ENCODE assay signal across 14 cellular contexts in the genomic region with DNA sequence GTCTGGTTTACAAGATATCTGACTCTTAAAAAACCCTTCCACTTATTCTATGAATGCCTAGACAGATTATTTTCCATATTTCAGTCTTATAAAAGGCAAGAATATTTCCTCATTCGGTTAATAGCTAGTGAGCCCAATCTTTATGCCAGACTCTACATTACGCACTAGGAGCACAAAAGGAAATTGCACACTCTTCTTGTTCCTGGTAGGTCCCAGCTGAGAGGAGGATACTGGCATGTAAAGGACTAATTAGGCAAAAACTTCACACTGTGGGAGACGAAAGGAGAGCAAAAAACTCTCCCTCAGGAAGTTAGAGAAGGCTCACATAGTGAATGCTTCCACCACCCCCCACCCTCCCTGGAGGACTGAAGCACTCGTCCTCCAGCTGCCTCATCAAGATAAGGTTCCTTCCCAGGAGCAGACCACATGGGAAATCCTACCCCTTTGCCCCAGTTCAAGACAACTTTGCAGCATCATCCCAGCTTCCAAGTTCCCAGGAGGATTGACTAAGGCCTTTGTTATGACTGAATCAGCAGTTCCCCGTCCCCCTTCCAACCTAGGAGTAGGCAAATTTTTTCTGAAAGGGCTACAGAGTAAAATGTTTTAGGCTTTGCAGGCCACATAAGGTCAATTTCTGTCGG. TPM values are rescaled to one million over a fixed set of nuclear protein-coding genes. Genes with fewer than 3 reads are reported as not detected.
DNase-seq lines count a peak whose midpoint lies in the region; ATAC-seq and TF ChIP-seq lines count a peak whose summit lies in the region.
"Had no signal": no experiment of that assay in that cellular context is flagged by ENCODE, and none has a peak within 500 bp of the region (broad histone marks: within the 10 kb centered on the region; RNA-seq: fewer than 3 reads in every experiment).

No MANE protein-coding gene starts in this region.

- H3K9me3 Mint-ChIP-seq in mesothelial cell of epicardium, result no peaks in the 10 kb centered on the region
- H3K9me3 Mint-ChIP-seq: activated CD4-positive, alpha-beta memory T cell treated with anti-CD3 and anti-CD28 coated beads, Interleukin-2, amount 10 ng/mL, durations not matched to agents 7 days and 5 days; central memory CD8-positive, alpha-beta T cell had no signal

- H3K9me3 ChIP-seq in A673 (ENCODE audit: low read depth, low read length, poor library complexity, severe bottlenecking), result no peaks in the 10 kb centered on the region
- no peaks in the 10 kb centered on the region for H3K9me3 ChIP-seq in iPS-20b (ENCODE audit: insufficient read depth, low read depth, low read length)
- H3K9me3 ChIP-seq: uterus had no signal

- peak overlapping the region; percentile 64; the same call in 1 of the 2 replicates for H3K9ac ChIP-seq in iPS-20b (ENCODE audit: low read depth, low read length)

- H3K4me3 ChIP-seq in A673 (ENCODE audit: low read depth, low read length, poor library complexity, severe bottlenecking) (no peak overlapping the region), HFF-Myc (replicated peaks; ENCODE audit: low read depth, low read length) (no peak overlapping the region), brain microvascular endothelial cell (ENCODE audit: low read depth, low read length) (no peak overlapping the region), iPS-20b (ENCODE audit: low read length) (peak overlapping the region; percentile 34; the same call in 1 of the 2 replicates)
- H3K4me3 ChIP-seq: uterus had no signal

- CTCF ChIA-PET in A673 (lab: Charles Lee), result no interaction called here

- DNase-seq in A673 (ENCODE audit: low spot score) (peak; percentile 40), HFF-Myc (ENCODE audit: extremely low read depth, low read depth) (peak; percentile 20), brain microvascular endothelial cell (peak; percentile 97), mesothelial cell of epicardium (ENCODE audit: low spot score in 2 of 2, unreplicated experiment in 2 of 2) (no peak)
- DNase-seq in activated CD4-positive, alpha-beta T cell treated with anti-CD3 and anti-CD28 coated beads for 1 hour, result no peak
- DNase-seq: activated CD4-positive, alpha-beta memory T cell treated with anti-CD3 and anti-CD28 coated beads, Interleukin-2, amount 10 ng/mL, durations not matched to agents 7 days and 5 days; C1 segment of cervical spinal cord; left colon; stimulated activated CD4-positive, alpha-beta T cell treated with anti-CD3 and anti-CD28 coated beads, Interleukin-2, amount 100 ng/mL, for 48 hours had no signal

- in situ Hi-C loops in brain microvascular endothelial cell (cut with HindIII; ENCODE audit: low pct_ligation_motif_present, low sequenced_read_pairs), result no loop called here

- H3K27ac ChIP-seq in A673 (ENCODE audit: low read depth, low read length, poor library complexity, severe bottlenecking) (no peak overlapping the region), brain microvascular endothelial cell (peak overlapping the region; percentile 84), iPS-20b (ENCODE audit: low read length) (peak overlapping the region; percentile 19)
- H3K27ac ChIP-seq: uterus had no signal

- intact Hi-C loops in A673 (cut with micrococcal nuclease; ENCODE audit: unreplicated experiment), result no loop called here

- no peak for TF ChIP-seq CTCF in A673 (conservative IDR thresholded peaks at IDR 0.05; ENCODE audit: low read depth, low read length)
- no peak for TF ChIP-seq CTCF in HFF-Myc (IDR thresholded peaks at IDR 0.05; ENCODE audit: low read depth, low read length, missing control alignments)
- TF ChIP-seq CTCF in brain microvascular endothelial cell (IDR thresholded peaks at IDR 0.05; ENCODE audit: low read depth, low read length, missing control alignments), result no peak
- no peak for TF ChIP-seq CTCF in mesothelial cell of epicardium (IDR thresholded peaks at IDR 0.05; ENCODE audit: unreplicated experiment)

- H3K27me3 ChIP-seq in A673 (replicated peaks; ENCODE audit: insufficient read depth, low read depth, low read length, poor library complexity) (no peaks in the 10 kb centered on the region), brain microvascular endothelial cell (replicated peaks) (no peaks in the 10 kb centered on the region), iPS-20b (ENCODE audit: insufficient read depth, low read length) (no peaks in the 10 kb centered on the region)
- H3K27me3 ChIP-seq: uterus had no signal

- no peaks in the 10 kb centered on the region for H3K36me3 ChIP-seq in A673 (ENCODE audit: insufficient read depth, low read length, poor library complexity, severe bottlenecking)
- no peaks in the 10 kb centered on the region for H3K36me3 ChIP-seq in brain microvascular endothelial cell (replicated peaks)
- no peaks in the 10 kb centered on the region for H3K36me3 ChIP-seq in iPS-20b (ENCODE audit: insufficient read depth, low read depth, low read length)
- H3K36me3 ChIP-seq: uterus had no signal

- H3K36me3 Mint-ChIP-seq in mesothelial cell of epicardium, result no peaks in the 10 kb centered on the region

- ATAC-seq in HG03378 (IDR thresholded peaks at IDR 0.05; ENCODE audit: unreplicated experiment) (no peak), HG02981 (IDR thresholded peaks at IDR 0.05; ENCODE audit: unreplicated experiment) (no peak)
- ATAC-seq: left colon had no signal

- H3K4me1 ChIP-seq in A673 (ENCODE audit: insufficient read depth, low read length, poor library complexity, severe bottlenecking), result no peaks in the 10 kb centered on the region
- peaks cover 53% of the 10 kb centered on the region for H3K4me1 ChIP-seq in iPS-20b (ENCODE audit: insufficient read depth, low read length)
- H3K4me1 ChIP-seq: uterus had no signal

- POLR2A ChIA-PET in A673 (lab: Charles Lee; ENCODE audit: low non-redundant PET), result no interaction called here

- H3K27ac Mint-ChIP-seq in mesothelial cell of epicardium, result no peak overlapping the region
- H3K27ac Mint-ChIP-seq: activated CD4-positive, alpha-beta memory T cell treated with anti-CD3 and anti-CD28 coated beads, Interleukin-2, amount 10 ng/mL, durations not matched to agents 7 days and 5 days had no signal

- H3K27me3 Mint-ChIP-seq in mesothelial cell of epicardium (ENCODE audit: low read depth), result no peaks in the 10 kb centered on the region
- H3K27me3 Mint-ChIP-seq: activated CD4-positive, alpha-beta memory T cell treated with anti-CD3 and anti-CD28 coated beads, Interleukin-2, amount 10 ng/mL, durations not matched to agents 7 days and 5 days; central memory CD8-positive, alpha-beta T cell had no signal

- no peak overlapping the region for H3K4me3 Mint-ChIP-seq in mesothelial cell of epicardium
- H3K4me3 Mint-ChIP-seq: activated CD4-positive, alpha-beta memory T cell treated with anti-CD3 and anti-CD28 coated beads, Interleukin-2, amount 10 ng/mL, durations not matched to agents 7 days and 5 days; central memory CD8-positive, alpha-beta T cell had no signal

- peaks cover 8% of the 10 kb centered on the region for H3K4me1 Mint-ChIP-seq in mesothelial cell of epicardium
- H3K4me1 Mint-ChIP-seq: activated CD4-positive, alpha-beta memory T cell treated with anti-CD3 and anti-CD28 coated beads, Interleukin-2, amount 10 ng/mL, durations not matched to agents 7 days and 5 days; central memory CD8-positive, alpha-beta T cell had no signal

- no TSS peak for BruUV-seq in A673 (replicated peaks; lab: Mats Ljungman, UMichigan)

RNA-seq across cellular contexts. Expression of gene CAPZA3, which starts 14.5 kb away (rescaled TPM):
- total RNA-seq in A673 (2021) (not detected in 2 replicates), mesothelial cell of epicardium (0.20 TPM in 1 of 3 replicates, not detected in the others)
- total RNA-seq: activated CD4-positive, alpha-beta memory T cell treated with anti-CD3 and anti-CD28 coated beads, Interleukin-2, amount 10 ng/mL, durations not matched to agents 7 days and 5 days; left colon had no signal

RNA-seq across cellular contexts. Expression of gene PLCZ1, which starts 14.6 kb away (rescaled TPM):
- total RNA-seq in A673 (2021) (not detected in 2 replicates), mesothelial cell of epicardium (not detected in 3 replicates)
- total RNA-seq: activated CD4-positive, alpha-beta memory T cell treated with anti-CD3 and anti-CD28 coated beads, Interleukin-2, amount 10 ng/mL, durations not matched to agents 7 days and 5 days; left colon; uterus had no signal

Comparison
In these comparisons a context has a peak if more than half of its experiments do, and no peak if none do; other contexts are left out.
1. DNase-seq: peak in A673 (single experiment), HFF-Myc (single experiment) and brain microvascular endothelial cell (single experiment); none in activated CD4-positive, alpha-beta T cell treated with anti-CD3 and anti-CD28 coated beads for 1 hour (single experiment) and mesothelial cell of epicardium (0 of 2).